ENCODE assay signal across 16 cellular contexts in the genomic region with DNA sequence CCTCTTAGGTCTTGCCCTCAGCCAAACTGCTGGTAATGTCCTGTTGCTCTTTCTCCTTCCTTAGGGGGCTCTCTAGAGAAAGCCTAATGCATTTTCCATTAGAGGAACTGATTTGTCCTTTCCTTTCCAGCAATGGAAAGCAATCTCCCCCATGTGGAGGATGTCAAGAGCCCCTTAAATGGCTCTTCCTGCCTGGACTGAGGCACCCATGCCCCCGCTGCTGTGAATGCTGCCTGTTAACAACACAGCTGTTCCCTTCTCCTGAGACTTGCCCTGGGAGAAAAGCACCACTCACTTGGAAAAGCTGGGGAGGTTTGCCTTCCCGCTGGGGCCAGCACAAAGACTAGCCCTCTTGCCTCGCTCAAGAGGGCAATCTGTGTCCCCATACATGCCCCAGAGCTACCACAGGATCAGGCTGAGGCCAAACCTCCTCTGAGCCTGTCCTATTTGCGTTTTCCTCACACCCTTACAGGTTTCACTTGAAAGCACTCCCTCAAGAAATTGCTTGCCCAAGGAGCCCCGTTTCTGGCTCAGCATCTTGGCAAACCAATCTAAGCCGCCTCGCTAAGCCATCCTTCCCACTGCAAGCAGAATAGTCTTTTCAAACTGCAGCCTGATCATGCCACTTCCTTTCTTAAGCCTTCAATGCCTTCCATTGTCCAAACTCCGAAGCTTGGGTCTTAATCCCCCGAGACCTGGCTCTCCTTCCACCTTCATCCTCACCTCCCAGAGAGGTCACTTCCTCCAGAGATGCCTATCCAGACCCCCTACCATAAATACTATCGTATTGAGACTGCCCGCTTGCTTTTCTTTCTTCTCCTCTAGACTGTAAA. TPM values are rescaled to one million over a fixed set of nuclear protein-coding genes. Genes with fewer than 3 reads are reported as not detected.
DNase-seq lines count a peak whose midpoint lies in the region; FAIRE-seq and TF ChIP-seq lines count a peak whose summit lies in the region.
"Had no signal": no experiment of that assay in that cellular context is flagged by ENCODE, and none has a peak within 500 bp of the region (broad histone marks: within the 10 kb centered on the region; RNA-seq: fewer than 3 reads in every experiment).

No MANE protein-coding gene starts in this region.

- H3K27me3 ChIP-seq in small intestine (ENCODE audit: control insufficient read depth in 2 of 2, insufficient read depth in 2 of 2, low read length in 2 of 2): no peaks in the 10 kb centered on the region

- peak; percentile 4 for TF ChIP-seq CTCF in retinal pigment epithelial cell (conservative IDR thresholded peaks at IDR 0.05; ENCODE audit: low read depth, low read length)

- FAIRE-seq in small intestine (lab: Jason Lieb, UNC): no peak
- FAIRE-seq: A549, GM12891 had no signal

- peak; percentile 16 for DNase-seq in NCI-H82 (lab: John Stamatoyannopoulos, UW)
- no peak for DNase-seq in NCI-H82 treated with DMSO at 0.1 percent for 48 hours (lab: John Stamatoyannopoulos, UW; ENCODE audit: unreplicated experiment)
- DNase-seq in NCI-H69 (lab: John Stamatoyannopoulos, UW): peak; percentile 28
- peak; percentile 17 for DNase-seq in foreskin melanocyte
- DNase-seq in retinal pigment epithelial cell (ENCODE audit: low read depth): no peak
- no peak for DNase-seq in NCI-H187 treated with DMSO at 0.1 percent for 48 hours (lab: John Stamatoyannopoulos, UW)
- DNase-seq in small intestine: no peak
- DNase-seq in H4 (ENCODE audit: low spot score): no peak
- DNase-seq: activated CD4-positive, alpha-beta memory T cell treated with anti-CD3 and anti-CD28 coated beads, Interleukin-2, amount 10 ng/mL, durations not matched to agents 7 days and 5 days; amniotic stem cell; CD8-positive, alpha-beta memory T cell; left colon; NCI-H2171; PC-3 had no signal

- H3K4me1 ChIP-seq in small intestine (ENCODE audit: control insufficient read depth in 2 of 2, insufficient read depth in 1 of 2, low read depth in 1 of 2, low read length in 1 of 2): no peaks in the 10 kb centered on the region
- H3K4me1 ChIP-seq: A549 had no signal

- no peaks in the 10 kb centered on the region for H3K9me3 ChIP-seq in small intestine (ENCODE audit: control insufficient read depth, low read depth)
- H3K9me3 ChIP-seq: A549 had no signal

- no peak overlapping the region for H3K27ac ChIP-seq in small intestine (ENCODE audit: low read depth in 1 of 2, low read length in 1 of 2)
- H3K27ac ChIP-seq: A549 had no signal

- no peaks in the 10 kb centered on the region for H3K36me3 ChIP-seq in small intestine (ENCODE audit: control insufficient read depth in 2 of 2, insufficient read depth in 2 of 2, low read length in 2 of 2)

- 81 to 89% (median 86%) methylated on average over 11 of the region's 11 CpGs for WGBS in small intestine, 3 donors

- H3K4me3 ChIP-seq in retinal pigment epithelial cell (ENCODE audit: low read length) (no peak overlapping the region), small intestine (ENCODE audit: low read depth in 1 of 2, low read length in 2 of 2) (no peak overlapping the region)
- H3K4me3 ChIP-seq: A549 had no signal

RNA-seq across cellular contexts. Expression of a gene that starts 23.2 kb away (rescaled TPM):
- 100 to 1,000 TPM in 1 of 3 donors, 10 to 100 TPM in 2; 60.8 to 101 (median 90.1) TPM for polyA plus RNA-seq in small intestine
- total RNA-seq in H4 (2014; rRNA removed; shearing (Covaris generic)): 97.2 and 130 TPM in 2 replicates

RNA-seq across cellular contexts. Expression of a gene that starts 28.1 kb away (rescaled TPM):
- 10 to 100 TPM; 42.7 to 77.5 (median 51.1) TPM for polyA plus RNA-seq in small intestine
- 164 and 167 TPM in 2 replicates for total RNA-seq in H4 (2014; rRNA removed; shearing (Covaris generic))

Comparison
In these comparisons a context has a peak if more than half of its experiments do, and no peak if none do; other contexts are left out.
1. DNase-seq: peak in NCI-H82 (single experiment), NCI-H69 (single experiment) and foreskin melanocyte (single experiment); none in NCI-H82 treated with DMSO at 0.1 percent for 48 hours (single experiment), retinal pigment epithelial cell (single experiment), NCI-H187 treated with DMSO at 0.1 percent for 48 hours (single experiment), small intestine (single experiment) and H4 (single experiment).